ENCODE assay signal across 2 cellular contexts in the genomic region with DNA sequence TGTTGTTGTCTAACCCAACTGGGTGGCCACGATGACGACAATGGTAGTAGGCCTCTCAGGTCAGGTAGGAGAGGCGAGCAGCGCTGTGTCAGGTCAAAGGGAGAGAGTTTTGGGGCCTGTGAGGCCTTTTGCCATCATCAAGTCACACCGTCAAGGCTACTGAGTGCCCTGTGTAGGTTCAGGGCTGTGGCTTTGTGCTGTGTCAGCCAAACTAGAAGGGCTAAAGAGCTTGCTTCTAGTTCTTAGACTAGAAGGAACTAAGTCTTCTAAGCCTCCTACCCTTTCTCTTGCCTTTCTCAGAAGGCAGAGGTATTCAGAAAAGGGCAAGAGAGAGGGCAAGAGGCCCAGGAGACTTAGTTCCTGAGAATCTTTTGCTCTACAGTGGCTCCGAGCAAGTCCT.
TF ChIP-seq lines count a peak whose summit lies in the region.

No MANE protein-coding gene starts in this region.

TF ChIP-seq in IMR-90, 13 proteins besides CTCF, POLR2A, EP300 and RAD21:
- no peak for TF ChIP-seq FOS (IDR thresholded peaks at IDR 0.05; ENCODE audit: low read depth, low read length)
- no peak for TF ChIP-seq MXI1 (IDR thresholded peaks at IDR 0.05; ENCODE audit: borderline replicate concordance, low read depth, low read length)
- TF ChIP-seq RFX5 (IDR thresholded peaks at IDR 0.05; ENCODE audit: low read depth, low read length): no peak
- TF ChIP-seq SMC3 (IDR thresholded peaks at IDR 0.05; ENCODE audit: low read depth, low read length): no peak
- TF ChIP-seq CEBPB (IDR thresholded peaks at IDR 0.05; ENCODE audit: low read depth, low read length): no peak
- TF ChIP-seq, protein P1, sequence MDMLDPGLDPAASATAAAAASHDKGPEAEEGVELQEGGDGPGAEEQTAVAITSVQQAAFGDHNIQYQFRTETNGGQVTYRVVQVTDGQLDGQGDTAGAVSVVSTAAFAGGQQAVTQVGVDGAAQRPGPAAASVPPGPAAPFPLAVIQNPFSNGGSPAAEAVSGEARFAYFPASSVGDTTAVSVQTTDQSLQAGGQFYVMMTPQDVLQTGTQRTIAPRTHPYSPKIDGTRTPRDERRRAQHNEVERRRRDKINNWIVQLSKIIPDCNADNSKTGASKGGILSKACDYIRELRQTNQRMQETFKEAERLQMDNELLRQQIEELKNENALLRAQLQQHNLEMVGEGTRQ (IDR thresholded peaks at IDR 0.05; ENCODE audit: low read depth, low read length): no peak
- no peak for TF ChIP-seq RCOR1 (IDR thresholded peaks at IDR 0.05; ENCODE audit: insufficient replicate concordance, low read length)
- no peak for TF ChIP-seq CHD1 (IDR thresholded peaks at IDR 0.05; ENCODE audit: low read depth, low read length)
TF ChIP-seq in IMR-90: peak in this region for 0.

TF ChIP-seq in K562, 482 proteins besides CTCF, POLR2A, EP300 and RAD21:
- TF ChIP-seq PCBP1 (IDR thresholded peaks at IDR 0.05; ENCODE audit: low read depth, low read length, poor library complexity, severe bottlenecking) (no peak), RBM39 (optimal IDR thresholded peaks at IDR 0.05; ENCODE audit: low read depth, low read length) (no peak), FUS (optimal IDR thresholded peaks at IDR 0.05; ENCODE audit: low read depth, low read length) (no peak), C11orf30 (IDR thresholded peaks at IDR 0.05; ENCODE audit: low read depth) (peak; percentile 56), ZNF316 (IDR thresholded peaks at IDR 0.05) (peak; percentile 73), MAFF (IDR thresholded peaks at IDR 0.05; ENCODE audit: low read length) (peak; percentile 17; the same call in 1 of the 2 replicates), SP1 (CRISPR knock-in tag; IDR thresholded peaks at IDR 0.05) (no peak), ZNF217 (CRISPR knock-in tag; IDR thresholded peaks at IDR 0.05) (no peak)
